Comparison of ENCODE assay signal across 21 cellular contexts in genomic region chr2:36301843-36302242, GRCh38.
"Had no signal": no experiment of that assay in that cellular context is flagged by ENCODE, and none has a peak within 500 bp of the region (broad histone marks: within the 10 kb centered on the region; RNA-seq: fewer than 3 reads in every experiment).

No MANE protein-coding gene starts in this region.

- H3K27ac ChIP-seq: RWPE1 had no signal

- H3K4me2 ChIP-seq: SK-N-SH had no signal

- H3K9me3 ChIP-seq: SK-N-SH had no signal

- H3K9ac ChIP-seq: SK-N-SH had no signal

- H3K9me2 ChIP-seq: SK-N-SH had no signal

- ATAC-seq: Panc1, PC-3 had no signal

- DNase-seq: KBM-7; MM.1S; NCI-H1092; NCI-H1105 treated with DMSO at 0.1 percent for 48 hours; NCI-H1417 treated with DMSO at 0.1 percent for 48 hours; NCI-H146; NCI-H1694 treated with DMSO at 0.1 percent for 48 hours; NCI-H1930; NCI-H2081; NCI-H2107; NCI-H2227 treated with DMSO at 0.1 percent for 48 hours; NCI-H524; NCI-H526 treated with DMSO at 0.1 percent for 48 hours; NCI-H774; NK-92 treated with Interleukin-12 subunit alpha and Interleukin-12 subunit beta, amount 100 ng/mL, for 24 hours; PC-3; SHP77; SK-N-SH; SW 1271 had no signal
